ENCODE assay signal across 1 cellular context in the genomic region with DNA sequence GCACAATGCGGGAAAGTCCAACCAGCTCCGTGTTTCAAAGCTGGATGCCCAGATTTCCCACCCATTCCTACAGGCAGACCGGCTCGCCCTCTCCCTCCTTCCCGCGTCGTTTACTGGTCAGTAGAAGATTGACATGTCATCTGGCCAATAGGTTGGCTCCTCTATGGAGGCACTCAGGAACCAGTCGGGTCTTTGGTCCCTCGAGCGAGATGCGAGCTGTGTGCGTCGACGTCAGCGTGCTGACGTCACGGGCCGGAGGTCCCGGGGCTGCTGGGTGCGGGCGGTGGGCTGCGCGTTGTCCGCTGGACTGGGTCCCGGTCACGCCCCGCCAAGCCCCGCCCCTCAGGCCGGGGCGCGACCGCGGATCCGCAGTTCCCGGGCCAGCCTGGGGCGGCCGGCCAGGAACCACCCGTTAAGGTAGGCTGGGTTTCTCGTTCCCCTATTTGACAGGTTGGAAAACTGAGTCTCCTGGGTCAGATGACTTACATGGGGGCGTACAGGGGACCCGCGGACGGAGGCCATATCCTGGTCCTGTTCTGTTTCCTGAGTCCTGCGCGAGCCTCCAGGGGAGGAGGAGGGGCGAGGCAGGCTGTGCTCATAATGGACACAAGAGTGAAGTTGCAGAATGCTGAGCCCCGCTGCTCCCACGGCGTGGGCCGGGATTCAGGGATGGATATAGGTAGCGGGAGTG.
TF ChIP-seq lines count a peak whose summit lies in the region.

A gene with protein sequence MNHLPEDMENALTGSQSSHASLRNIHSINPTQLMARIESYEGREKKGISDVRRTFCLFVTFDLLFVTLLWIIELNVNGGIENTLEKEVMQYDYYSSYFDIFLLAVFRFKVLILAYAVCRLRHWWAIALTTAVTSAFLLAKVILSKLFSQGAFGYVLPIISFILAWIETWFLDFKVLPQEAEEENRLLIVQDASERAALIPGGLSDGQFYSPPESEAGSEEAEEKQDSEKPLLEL (plus strand): TSS at position 242 of the 691 bp plus-strand sequence. CDS start 29,260 bp downstream, outside the sequence.

TF ChIP-seq in HepG2, 621 proteins besides CTCF, POLR2A, EP300 and RAD21 (continued from another document and continues in another):
- peak; percentile 80; the same call in 1 of the 2 replicates for TF ChIP-seq ZIK1 (CRISPR knock-in tag; IDR thresholded peaks at IDR 0.05; ENCODE audit: borderline replicate concordance, low read depth)
- TF ChIP-seq KDM6A (CRISPR knock-in tag; IDR thresholded peaks at IDR 0.05; ENCODE audit: low read depth): no peak
- TF ChIP-seq JDP2 (CRISPR knock-in tag; IDR thresholded peaks at IDR 0.05; ENCODE audit: borderline replicate concordance): no peak
- TF ChIP-seq NKX3-1 (CRISPR knock-in tag; IDR thresholded peaks at IDR 0.05): peak; percentile 30; the same call in 1 of the 2 replicates
- TF ChIP-seq SPEN (CRISPR knock-in tag; IDR thresholded peaks at IDR 0.05; ENCODE audit: low read depth): peak; percentile 83
- no peak for TF ChIP-seq ZNF564 (CRISPR knock-in tag; IDR thresholded peaks at IDR 0.05)
- TF ChIP-seq ZC3H4 (CRISPR knock-in tag; IDR thresholded peaks at IDR 0.05; ENCODE audit: borderline replicate concordance): no peak
- TF ChIP-seq MXD3 (CRISPR knock-in tag; IDR thresholded peaks at IDR 0.05): no peak
- TF ChIP-seq ETV5 (CRISPR knock-in tag; IDR thresholded peaks at IDR 0.05; ENCODE audit: borderline replicate concordance): peak; percentile 39; the same call in 1 of the 2 replicates
- peak; percentile 91 for TF ChIP-seq ZBTB21 (CRISPR knock-in tag; IDR thresholded peaks at IDR 0.05)
- TF ChIP-seq GRHL1 (CRISPR knock-in tag; conservative IDR thresholded peaks at IDR 0.05): no peak
- TF ChIP-seq PHB2 (IDR thresholded peaks at IDR 0.05; ENCODE audit: partially characterized antibody): no peak
- no peak for TF ChIP-seq CENPX (CRISPR knock-in tag; IDR thresholded peaks at IDR 0.05)
- TF ChIP-seq, protein P1, sequence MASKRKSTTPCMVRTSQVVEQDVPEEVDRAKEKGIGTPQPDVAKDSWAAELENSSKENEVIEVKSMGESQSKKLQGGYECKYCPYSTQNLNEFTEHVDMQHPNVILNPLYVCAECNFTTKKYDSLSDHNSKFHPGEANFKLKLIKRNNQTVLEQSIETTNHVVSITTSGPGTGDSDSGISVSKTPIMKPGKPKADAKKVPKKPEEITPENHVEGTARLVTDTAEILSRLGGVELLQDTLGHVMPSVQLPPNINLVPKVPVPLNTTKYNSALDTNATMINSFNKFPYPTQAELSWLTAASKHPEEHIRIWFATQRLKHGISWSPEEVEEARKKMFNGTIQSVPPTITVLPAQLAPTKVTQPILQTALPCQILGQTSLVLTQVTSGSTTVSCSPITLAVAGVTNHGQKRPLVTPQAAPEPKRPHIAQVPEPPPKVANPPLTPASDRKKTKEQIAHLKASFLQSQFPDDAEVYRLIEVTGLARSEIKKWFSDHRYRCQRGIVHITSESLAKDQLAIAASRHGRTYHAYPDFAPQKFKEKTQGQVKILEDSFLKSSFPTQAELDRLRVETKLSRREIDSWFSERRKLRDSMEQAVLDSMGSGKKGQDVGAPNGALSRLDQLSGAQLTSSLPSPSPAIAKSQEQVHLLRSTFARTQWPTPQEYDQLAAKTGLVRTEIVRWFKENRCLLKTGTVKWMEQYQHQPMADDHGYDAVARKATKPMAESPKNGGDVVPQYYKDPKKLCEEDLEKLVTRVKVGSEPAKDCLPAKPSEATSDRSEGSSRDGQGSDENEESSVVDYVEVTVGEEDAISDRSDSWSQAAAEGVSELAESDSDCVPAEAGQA (IDR thresholded peaks at IDR 0.05; ENCODE audit: low read depth): peak; percentile 77
- TF ChIP-seq, protein P1 (CRISPR knock-in tag; IDR thresholded peaks at IDR 0.05; ENCODE audit: borderline replicate concordance): no peak
- TF ChIP-seq ARNTL (CRISPR knock-in tag; IDR thresholded peaks at IDR 0.05): peak; percentile 16; the same call in 1 of the 2 replicates
- TF ChIP-seq ZNF530 (CRISPR knock-in tag; IDR thresholded peaks at IDR 0.05; ENCODE audit: low read depth): no peak
- TF ChIP-seq, protein P2, sequence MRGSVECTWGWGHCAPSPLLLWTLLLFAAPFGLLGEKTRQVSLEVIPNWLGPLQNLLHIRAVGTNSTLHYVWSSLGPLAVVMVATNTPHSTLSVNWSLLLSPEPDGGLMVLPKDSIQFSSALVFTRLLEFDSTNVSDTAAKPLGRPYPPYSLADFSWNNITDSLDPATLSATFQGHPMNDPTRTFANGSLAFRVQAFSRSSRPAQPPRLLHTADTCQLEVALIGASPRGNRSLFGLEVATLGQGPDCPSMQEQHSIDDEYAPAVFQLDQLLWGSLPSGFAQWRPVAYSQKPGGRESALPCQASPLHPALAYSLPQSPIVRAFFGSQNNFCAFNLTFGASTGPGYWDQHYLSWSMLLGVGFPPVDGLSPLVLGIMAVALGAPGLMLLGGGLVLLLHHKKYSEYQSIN (CRISPR knock-in tag; IDR thresholded peaks at IDR 0.05; ENCODE audit: borderline replicate concordance): no peak
- 0 out of 2 replicates have a peak, but pooled peaks have one; percentile 79 for TF ChIP-seq CC2D1A (CRISPR knock-in tag; IDR thresholded peaks at IDR 0.05)
- TF ChIP-seq, protein P3, sequence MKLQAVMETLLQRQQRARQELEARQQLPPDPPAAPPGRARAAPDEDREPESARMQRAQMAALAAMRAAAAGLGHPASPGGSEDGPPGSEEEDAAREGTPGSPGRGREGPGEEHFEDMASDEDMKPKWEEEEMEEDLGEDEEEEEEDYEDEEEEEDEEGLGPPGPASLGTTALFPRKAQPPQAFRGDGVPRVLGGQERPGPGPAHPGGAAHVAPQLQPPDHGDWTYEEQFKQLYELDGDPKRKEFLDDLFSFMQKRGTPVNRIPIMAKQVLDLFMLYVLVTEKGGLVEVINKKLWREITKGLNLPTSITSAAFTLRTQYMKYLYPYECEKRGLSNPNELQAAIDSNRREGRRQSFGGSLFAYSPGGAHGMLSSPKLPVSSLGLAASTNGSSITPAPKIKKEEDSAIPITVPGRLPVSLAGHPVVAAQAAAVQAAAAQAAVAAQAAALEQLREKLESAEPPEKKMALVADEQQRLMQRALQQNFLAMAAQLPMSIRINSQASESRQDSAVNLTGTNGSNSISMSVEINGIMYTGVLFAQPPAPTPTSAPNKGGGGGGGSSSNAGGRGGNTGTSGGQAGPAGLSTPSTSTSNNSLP (IDR thresholded peaks at IDR 0.05; ENCODE audit: low read depth, low read length): no peak
- TF ChIP-seq, protein P4, sequence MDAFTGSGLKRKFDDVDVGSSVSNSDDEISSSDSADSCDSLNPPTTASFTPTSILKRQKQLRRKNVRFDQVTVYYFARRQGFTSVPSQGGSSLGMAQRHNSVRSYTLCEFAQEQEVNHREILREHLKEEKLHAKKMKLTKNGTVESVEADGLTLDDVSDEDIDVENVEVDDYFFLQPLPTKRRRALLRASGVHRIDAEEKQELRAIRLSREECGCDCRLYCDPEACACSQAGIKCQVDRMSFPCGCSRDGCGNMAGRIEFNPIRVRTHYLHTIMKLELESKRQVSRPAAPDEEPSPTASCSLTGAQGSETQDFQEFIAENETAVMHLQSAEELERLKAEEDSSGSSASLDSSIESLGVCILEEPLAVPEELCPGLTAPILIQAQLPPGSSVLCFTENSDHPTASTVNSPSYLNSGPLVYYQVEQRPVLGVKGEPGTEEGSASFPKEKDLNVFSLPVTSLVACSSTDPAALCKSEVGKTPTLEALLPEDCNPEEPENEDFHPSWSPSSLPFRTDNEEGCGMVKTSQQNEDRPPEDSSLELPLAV (CRISPR knock-in tag; conservative IDR thresholded peaks at IDR 0.05; ENCODE audit: low read depth): no peak
- no peak for TF ChIP-seq ZNF17 (CRISPR knock-in tag; IDR thresholded peaks at IDR 0.05)
- TF ChIP-seq, protein P5, sequence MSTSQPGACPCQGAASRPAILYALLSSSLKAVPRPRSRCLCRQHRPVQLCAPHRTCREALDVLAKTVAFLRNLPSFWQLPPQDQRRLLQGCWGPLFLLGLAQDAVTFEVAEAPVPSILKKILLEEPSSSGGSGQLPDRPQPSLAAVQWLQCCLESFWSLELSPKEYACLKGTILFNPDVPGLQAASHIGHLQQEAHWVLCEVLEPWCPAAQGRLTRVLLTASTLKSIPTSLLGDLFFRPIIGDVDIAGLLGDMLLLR (CRISPR knock-in tag; IDR thresholded peaks at IDR 0.05): peak; percentile 31; the same call in 1 of the 2 replicates
- no peak; the same call in 1 of the 2 replicates for TF ChIP-seq ZFAT (CRISPR knock-in tag; conservative IDR thresholded peaks at IDR 0.05)
- peak; percentile 56 for TF ChIP-seq SALL1 (CRISPR knock-in tag; IDR thresholded peaks at IDR 0.05)
- TF ChIP-seq ZNF550 (CRISPR knock-in tag; IDR thresholded peaks at IDR 0.05; ENCODE audit: borderline replicate concordance): 0 out of 2 replicates have a peak, but pooled peaks have one; percentile 7
- TF ChIP-seq, protein P6, sequence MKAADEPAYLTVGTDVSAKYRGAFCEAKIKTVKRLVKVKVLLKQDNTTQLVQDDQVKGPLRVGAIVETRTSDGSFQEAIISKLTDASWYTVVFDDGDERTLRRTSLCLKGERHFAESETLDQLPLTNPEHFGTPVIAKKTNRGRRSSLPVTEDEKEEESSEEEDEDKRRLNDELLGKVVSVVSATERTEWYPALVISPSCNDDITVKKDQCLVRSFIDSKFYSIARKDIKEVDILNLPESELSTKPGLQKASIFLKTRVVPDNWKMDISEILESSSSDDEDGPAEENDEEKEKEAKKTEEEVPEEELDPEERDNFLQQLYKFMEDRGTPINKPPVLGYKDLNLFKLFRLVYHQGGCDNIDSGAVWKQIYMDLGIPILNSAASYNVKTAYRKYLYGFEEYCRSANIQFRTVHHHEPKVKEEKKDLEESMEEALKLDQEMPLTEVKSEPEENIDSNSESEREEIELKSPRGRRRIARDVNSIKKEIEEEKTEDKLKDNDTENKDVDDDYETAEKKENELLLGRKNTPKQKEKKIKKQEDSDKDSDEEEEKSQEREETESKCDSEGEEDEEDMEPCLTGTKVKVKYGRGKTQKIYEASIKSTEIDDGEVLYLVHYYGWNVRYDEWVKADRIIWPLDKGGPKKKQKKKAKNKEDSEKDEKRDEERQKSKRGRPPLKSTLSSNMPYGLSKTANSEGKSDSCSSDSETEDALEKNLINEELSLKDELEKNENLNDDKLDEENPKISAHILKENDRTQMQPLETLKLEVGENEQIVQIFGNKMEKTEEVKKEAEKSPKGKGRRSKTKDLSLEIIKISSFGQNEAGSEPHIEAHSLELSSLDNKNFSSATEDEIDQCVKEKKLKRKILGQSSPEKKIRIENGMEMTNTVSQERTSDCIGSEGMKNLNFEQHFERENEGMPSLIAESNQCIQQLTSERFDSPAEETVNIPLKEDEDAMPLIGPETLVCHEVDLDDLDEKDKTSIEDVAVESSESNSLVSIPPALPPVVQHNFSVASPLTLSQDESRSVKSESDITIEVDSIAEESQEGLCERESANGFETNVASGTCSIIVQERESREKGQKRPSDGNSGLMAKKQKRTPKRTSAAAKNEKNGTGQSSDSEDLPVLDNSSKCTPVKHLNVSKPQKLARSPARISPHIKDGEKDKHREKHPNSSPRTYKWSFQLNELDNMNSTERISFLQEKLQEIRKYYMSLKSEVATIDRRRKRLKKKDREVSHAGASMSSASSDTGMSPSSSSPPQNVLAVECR (CRISPR knock-in tag; IDR thresholded peaks at IDR 0.05; ENCODE audit: borderline replicate concordance): peak; percentile 70; the same call in 1 of the 2 replicates
- TF ChIP-seq NFYB (CRISPR knock-in tag; IDR thresholded peaks at IDR 0.05): peak; percentile 94
- TF ChIP-seq MEIS1 (CRISPR knock-in tag; IDR thresholded peaks at IDR 0.05; ENCODE audit: borderline replicate concordance): no peak
- TF ChIP-seq PAWR (CRISPR knock-in tag; IDR thresholded peaks at IDR 0.05; ENCODE audit: borderline replicate concordance): no peak
- TF ChIP-seq ZFP37 (CRISPR knock-in tag; IDR thresholded peaks at IDR 0.05; ENCODE audit: borderline replicate concordance): no peak
- no peak for TF ChIP-seq FOXP1 (IDR thresholded peaks at IDR 0.05)
- TF ChIP-seq FOXP1 (CRISPR knock-in tag; IDR thresholded peaks at IDR 0.05): no peak
- TF ChIP-seq PHF8 (CRISPR knock-in tag; IDR thresholded peaks at IDR 0.05): peak; percentile 86
